In genomic region chr22:46744581-46744980, GRCh38 we compare ENCODE assay signal across 22 cellular contexts. TPM values are rescaled to one million over a fixed set of nuclear protein-coding genes. Genes with fewer than 3 reads are reported as not detected.
DNase-seq lines count a peak whose midpoint lies in the region; ATAC-seq, FAIRE-seq and TF ChIP-seq lines count a peak whose summit lies in the region.
"Had no signal": no experiment of that assay in that cellular context is flagged by ENCODE, and none has a peak within 500 bp of the region (broad histone marks: within the 10 kb centered on the region; RNA-seq: fewer than 3 reads in every experiment).

No MANE protein-coding gene starts in this region.

- H3K27me3 ChIP-seq in H9 (ENCODE audit: insufficient read depth, low read length) (no peaks in the 10 kb centered on the region), Panc1 (ENCODE audit: control insufficient read depth, insufficient read depth, low read length) (no peaks in the 10 kb centered on the region), HepG2 (ENCODE audit: control insufficient read depth in 1 of 2, insufficient read depth in 2 of 2, low read length in 2 of 2) (peaks cover 3 to 25% of the 10 kb centered on the region in 2 experiments; a peak in 3 of 5 replicates), small intestine (ENCODE audit: control insufficient read depth in 2 of 2, insufficient read depth in 2 of 2, low read length in 2 of 2) (no peaks in the 10 kb centered on the region)
- H3K27me3 ChIP-seq: BE2C had no signal

- TF ChIP-seq EP300 in HepG2 (IDR thresholded peaks at IDR 0.05; ENCODE audit: low read depth in 2 of 2, low read length in 2 of 2) (peak in 1 of 2 experiments; percentile 30; a peak in 1 of 4 replicates), HepG2 (CRISPR knock-in tag; IDR thresholded peaks at IDR 0.05; ENCODE audit: borderline replicate concordance) (no peak)

- BruUV-seq in Panc1 (replicated peaks; lab: Mats Ljungman, UMichigan): no TSS peak
- no TSS peak for BruUV-seq in HepG2 (replicated peaks; lab: Mats Ljungman, UMichigan)

- H3K79me2 ChIP-seq in H9 (ENCODE audit: insufficient read depth, low read length): no peaks in the 10 kb centered on the region
- no peaks in the 10 kb centered on the region for H3K79me2 ChIP-seq in HepG2 (ENCODE audit: insufficient read depth, low read length)

- H2BK15ac ChIP-seq in H9 (ENCODE audit: low read depth, low read length): no peak overlapping the region

- H4K8ac ChIP-seq in H9 (replicated peaks; ENCODE audit: insufficient read length, low read depth, low read length): no peak overlapping the region

- no peaks in the 10 kb centered on the region for H4K20me1 ChIP-seq in H9 (ENCODE audit: control insufficient read depth, insufficient read depth, insufficient read length)
- no peaks in the 10 kb centered on the region for H4K20me1 ChIP-seq in HepG2 (ENCODE audit: insufficient read depth, low read length)

- H3K9me3 Mint-ChIP-seq in H9: peaks cover 3 to 8% of the 10 kb centered on the region in 2 experiments; a peak in 3 of 5 replicates
- H3K9me3 Mint-ChIP-seq: CD4-positive, alpha-beta memory T cell; HFFc6; T-cell had no signal

- no peak overlapping the region for H3T11ph ChIP-seq in H9 (ENCODE audit: low read length)

- ATAC-seq in Panc1: no peak
- ATAC-seq in HepG2: peak; percentile 78
- no peak for ATAC-seq in GM21390 (IDR thresholded peaks at IDR 0.05; ENCODE audit: unreplicated experiment)
- ATAC-seq in GM19467 (IDR thresholded peaks at IDR 0.05; ENCODE audit: unreplicated experiment): no peak
- ATAC-seq in HG03520 (IDR thresholded peaks at IDR 0.05; ENCODE audit: unreplicated experiment): no peak
- ATAC-seq: T-cell had no signal

- H2BK120ac ChIP-seq in H9 (ENCODE audit: low read depth, low read length, poor library complexity, severe bottlenecking): no peak overlapping the region

- no peak overlapping the region for H3K4me2 ChIP-seq in H9 (ENCODE audit: insufficient read depth, insufficient read length, low read length)
- peak overlapping the region; percentile 46; the same call in 1 of the 2 replicates for H3K4me2 ChIP-seq in HepG2 (ENCODE audit: low read depth, low read length)
- H3K4me2 ChIP-seq: PC-9 had no signal

- no peak overlapping the region for H2BK20ac ChIP-seq in H9 (ENCODE audit: low read depth, low read length, poor library complexity, severe bottlenecking)

- no peak overlapping the region for H3K23ac ChIP-seq in H9 (ENCODE audit: insufficient read length, low read depth, low read length)

- H3K27me3 Mint-ChIP-seq in H9 (ENCODE audit: low read depth): peaks cover 41% of the 10 kb centered on the region
- H3K27me3 Mint-ChIP-seq: CD4-positive, alpha-beta memory T cell; T-cell had no signal

- H3K4me3 ChIP-seq in Panc1 (ENCODE audit: low read depth in 2 of 2, low read length in 2 of 2) (no peak overlapping the region), HepG2 (replicated peaks in 1 of 3; ENCODE audit: insufficient read depth in 1 of 3, low read depth in 2 of 3, low read length in 3 of 3) (no peak overlapping the region; a peak in 1 of 6 replicates), small intestine (ENCODE audit: low read depth in 1 of 2, low read length in 2 of 2) (no peak overlapping the region)
- H3K4me3 ChIP-seq: PC-9, SK-N-MC had no signal

- no peak overlapping the region for H3K4me3 Mint-ChIP-seq in H9
- H3K4me3 Mint-ChIP-seq: CD4-positive, alpha-beta memory T cell; HFFc6; T-cell had no signal

- no peak overlapping the region for H2BK12ac ChIP-seq in H9 (ENCODE audit: insufficient read length, low read depth, low read length)

- H3K4ac ChIP-seq in H9 (ENCODE audit: low read depth, low read length): no peak overlapping the region

- FAIRE-seq in HepG2 (lab: Jason Lieb, UNC): peak; percentile 75
- no peak for FAIRE-seq in small intestine (lab: Jason Lieb, UNC)
- FAIRE-seq: HTR-8/SVneo had no signal

- peak overlapping the region; percentile 33 for H3K18ac ChIP-seq in H9 (ENCODE audit: insufficient read length, low read depth, low read length)

- POLR2A ChIA-PET in Panc1 (lab: Charles Lee) (no interaction called here), HepG2 (lab: Yijun Ruan, JAX) (interaction anchor here (2.0 kb wide), 1 partner anchor 18 kb away, joined by 10 read pairs; the partner anchor contains the start of gene TBC1D22A)

- TF ChIP-seq POLR2A in HepG2 (IDR thresholded peaks at IDR 0.05; ENCODE audit: insufficient read depth in 1 of 2, low read depth in 2 of 2, low read length in 2 of 2): no peak

- no peak overlapping the region for H3K14ac ChIP-seq in H9 (ENCODE audit: insufficient read depth, low read length)

- H2AFZ ChIP-seq in H9 (ENCODE audit: low read length): no peak overlapping the region
- H2AFZ ChIP-seq in HepG2 (ENCODE audit: low read length): no peak overlapping the region
- H2AFZ ChIP-seq: PC-9 had no signal

- no peak overlapping the region for H4K5ac ChIP-seq in H9 (ENCODE audit: insufficient read length, low read depth, low read length)

- DNase-seq in H9 (no peak), Panc1 (ENCODE audit: low read depth, low spot score) (no peak), HepG2 (ENCODE audit: low spot score) (peak; percentile 81), small intestine (peak; percentile 96), GM13976 (ENCODE audit: low spot score) (no peak)
- DNase-seq: BE2C; CD4-positive, alpha-beta memory T cell; DMS79 treated with DMSO at 0.1 percent for 48 hours; HFFc6; KBM-7; NCI-H1436; NCI-H2081; NCI-H510A; NCI-H82; PC-9; T-cell had no signal

- no peak overlapping the region for H3K9ac ChIP-seq in H9 (ENCODE audit: extremely low read depth, insufficient read length, low read length)
- peak overlapping the region; percentile 7; the same call in 1 of the 2 replicates for H3K9ac ChIP-seq in HepG2 (ENCODE audit: insufficient read depth, low read depth, low read length)

- H3K9me3 ChIP-seq in H9 (ENCODE audit: control insufficient read depth, low read depth, low read length): no peaks in the 10 kb centered on the region
- H3K9me3 ChIP-seq in Panc1 (ENCODE audit: control insufficient read depth, insufficient read depth, low read depth, low read length): no peaks in the 10 kb centered on the region
- H3K9me3 ChIP-seq in HepG2 (ENCODE audit: low read length): no peaks in the 10 kb centered on the region
- no peaks in the 10 kb centered on the region for H3K9me3 ChIP-seq in small intestine (ENCODE audit: control insufficient read depth, low read depth)
- H3K9me3 ChIP-seq: BE2C had no signal

- H2BK5ac ChIP-seq in H9 (ENCODE audit: insufficient read length, low read length): no peak overlapping the region

- TF ChIP-seq CTCF in H9 (conservative IDR thresholded peaks at IDR 0.05) (no peak), Panc1 (IDR thresholded peaks at IDR 0.05) (no peak), HepG2 (CRISPR knock-in tag; IDR thresholded peaks at IDR 0.05) (peak; percentile 41; the same call in 1 of the 2 replicates), GM13976 (IDR thresholded peaks at IDR 0.05; ENCODE audit: borderline replicate concordance, control extremely low read depth, extremely low read depth, insufficient read depth, missing control alignments) (no peak)

- H3K4me1 Mint-ChIP-seq in H9: peaks cover 2 to 3% of the 10 kb centered on the region in 2 experiments; a peak in 1 of 4 replicates

- H3K79me1 ChIP-seq in H9 (ENCODE audit: insufficient read depth, low read depth, low read length, poor library complexity, severe bottlenecking): no peaks in the 10 kb centered on the region

- in situ Hi-C loops in Panc1 (cut with HindIII; ENCODE audit: low pct_unique_long_range_greater_than_20kb, low sequenced_read_pairs): no loop called here
- in situ Hi-C loops in HepG2 (cut with HindIII; ENCODE audit: extremely low pct_ligation_motif_present, low pct_unique_long_range_greater_than_20kb): no loop called here
- in situ Hi-C loops in GM13976 (cut with MboI; ENCODE audit: low sequenced_read_pairs, unreplicated experiment): no loop called here

- H3K27ac ChIP-seq in H9 (ENCODE audit: insufficient read length, low read depth, low read length) (no peak overlapping the region), Panc1 (ENCODE audit: low read length) (peak overlapping the region; percentile 51; the same call in 1 of the 2 replicates), HepG2 (ENCODE audit: extremely low read length, insufficient read depth, low read length) (no peak overlapping the region), small intestine (ENCODE audit: low read depth in 1 of 2, low read length in 1 of 2) (peak overlapping the region; percentile 45 to 84)
- H3K27ac ChIP-seq: HL-60, PC-9, SK-N-MC had no signal

- H3K4me1 ChIP-seq in H9 (ENCODE audit: insufficient read depth, low read length) (no peaks in the 10 kb centered on the region), Panc1 (ENCODE audit: control insufficient read depth, insufficient read depth, low read length) (peaks cover 23% of the 10 kb centered on the region), HepG2 (ENCODE audit: insufficient read depth, low read length) (peaks cover 80% of the 10 kb centered on the region), small intestine (ENCODE audit: control insufficient read depth in 2 of 2, insufficient read depth in 1 of 2, low read depth in 1 of 2, low read length in 1 of 2) (peaks cover 2 to 8% of the 10 kb centered on the region in 2 donors)
- H3K4me1 ChIP-seq: BE2C had no signal

- intact Hi-C loops in Panc1 (cut with micrococcal nuclease; ENCODE audit: unreplicated experiment) (no loop called here), HepG2 (cut with micrococcal nuclease; ENCODE audit: unreplicated experiment) (loop anchor here (1.0 kb wide), 1 partner anchor 15 kb away; no protein-coding TSS in a partner anchor)

- H4K91ac ChIP-seq in H9 (ENCODE audit: insufficient read length, low read depth, low read length): no peak overlapping the region

- TF ChIP-seq RAD21 in HepG2 (CRISPR knock-in tag; IDR thresholded peaks at IDR 0.05): no peak

- WGBS in H9 (ENCODE audit: extremely low coverage, insufficient read length, low lambda C conversion rate): no CpG with 5 or more reads among the region's 6 CpGs
- WGBS in HepG2 (ENCODE audit: low lambda C conversion rate): 11% methylated on average over 6 of the region's 6 CpGs
- 51 to 79% (median 69%) methylated on average over 6 of the region's 6 CpGs for WGBS in small intestine, 3 donors

- H2AK5ac ChIP-seq in H9 (ENCODE audit: insufficient read length, low read length): no peak overlapping the region

- no peak overlapping the region for H3K27ac Mint-ChIP-seq in H9
- H3K27ac Mint-ChIP-seq: HFFc6, T-cell had no signal

- no peaks in the 10 kb centered on the region for H3K36me3 Mint-ChIP-seq in H9 (ENCODE audit: insufficient read depth in 1 of 3, low read depth in 3 of 3)
- H3K36me3 Mint-ChIP-seq: CD4-positive, alpha-beta memory T cell; T-cell had no signal

- no peak overlapping the region for H3K56ac ChIP-seq in H9 (ENCODE audit: insufficient read length, low read depth, low read length)

- CTCF ChIA-PET in Panc1 (lab: Charles Lee): no interaction called here
- CTCF ChIA-PET in HepG2 (lab: Yijun Ruan, JAX; ENCODE audit: low intra/inter-chr PET ratio, low total read pairs): no interaction called here

- H3K23me2 ChIP-seq in H9 (ENCODE audit: insufficient read length, low read depth, low read length, poor library complexity, severe bottlenecking): no peaks in the 10 kb centered on the region

- H3K36me3 ChIP-seq in Panc1 (ENCODE audit: control insufficient read depth, insufficient read depth, low read length) (no peaks in the 10 kb centered on the region), HepG2 (replicated peaks in 1 of 2; ENCODE audit: control insufficient read depth in 1 of 2, insufficient read depth in 2 of 2, low read length in 2 of 2) (no peaks in the 10 kb centered on the region), small intestine (ENCODE audit: control insufficient read depth in 2 of 2, insufficient read depth in 2 of 2, low read length in 2 of 2) (no peaks in the 10 kb centered on the region)
- H3K36me3 ChIP-seq: BE2C had no signal

RNA-seq across cellular contexts. Expression of gene CERK, which starts 6.5 kb away (rescaled TPM):
- total RNA-seq in H9 (2021) (46.3 and 47.1 TPM in 2 replicates), Panc1 (2021; ENCODE audit: unreplicated experiment) (30.9 TPM), HepG2 (2016; rRNA removed; fragmentation: Illumina TruSeq; extraction: Trizol) (40.3 and 41.8 TPM in 2 replicates)
- 24.0 TPM for polyA plus RNA-seq in Panc1 (2012; ENCODE audit: insufficient read length)
- 33.8 and 34.8 TPM in 2 replicates for total RNA-seq in HepG2 (2016; cell fraction: cytosol; rRNA removed; fragmentation: Illumina TruSeq; extraction: Trizol; ENCODE audit: low read depth)
- 36.2 and 38.6 TPM in 2 replicates for total RNA-seq in HepG2 (2016; cell fraction: insoluble cytoplasmic fraction; rRNA removed; fragmentation: Illumina TruSeq; extraction: Trizol)
- 63.0 and 65.4 TPM in 2 replicates for total RNA-seq in HepG2 (2016; cell fraction: membrane; rRNA removed; fragmentation: Illumina TruSeq; extraction: Trizol)
- 26.0 and 34.7 TPM in 2 replicates for total RNA-seq in HepG2 (2016; cell fraction: nucleus; rRNA removed; fragmentation: Illumina TruSeq; extraction: Trizol)
- polyA plus RNA-seq in HepG2 (2011; rRNA removed) (41.9 and 49.5 TPM in 2 replicates), small intestine (10 to 100 TPM; 43.7 to 59.7 (median 59.7) TPM)
- polyA plus RNA-seq in HepG2 (2011; cell fraction: cytosol; rRNA removed): 38.6 and 42.2 TPM in 2 replicates
- 42.7 and 45.1 TPM in 2 replicates for polyA plus RNA-seq in HepG2 (2011; cell fraction: nucleus; rRNA removed)
- polyA plus RNA-seq in HepG2 (2012): 38.6 and 44.4 TPM in 2 replicates
- polyA plus RNA-seq in HepG2 (2016; cell fraction: cytosol; fragmentation: Illumina TruSeq; extraction: Trizol; ENCODE audit: low read depth): 31.4 and 34.6 TPM in 2 replicates
- 32.4 and 37.2 TPM in 2 replicates for polyA plus RNA-seq in HepG2 (2016; cell fraction: insoluble cytoplasmic fraction; fragmentation: Illumina TruSeq; extraction: Trizol; ENCODE audit: low read depth)
- 47.9 and 48.5 TPM in 2 replicates for polyA plus RNA-seq in HepG2 (2016; cell fraction: membrane; fragmentation: Illumina TruSeq; extraction: Trizol; ENCODE audit: low read depth)
- 42.2 and 46.3 TPM in 2 replicates for polyA plus RNA-seq in HepG2 (2016; cell fraction: nucleus; fragmentation: Illumina TruSeq; extraction: Trizol; ENCODE audit: insufficient read depth, low read depth)
- polyA minus RNA-seq in HepG2 (2011; rRNA and poly(A)+ RNA removed; ENCODE audit: low replicate concordance): 29.1 and 59.9 TPM in 2 replicates
- polyA minus RNA-seq in HepG2 (2011; cell fraction: cytosol; rRNA and poly(A)+ RNA removed): 26.6 and 33.8 TPM in 2 replicates
- 39.4 and 41.5 TPM in 2 replicates for polyA minus RNA-seq in HepG2 (2011; cell fraction: nucleus; rRNA and poly(A)+ RNA removed)

RNA-seq across cellular contexts. Expression of gene TBC1D22A, which starts 17.9 kb away (rescaled TPM):
- total RNA-seq in H9 (2021) (19.3 and 20.8 TPM in 2 replicates), Panc1 (2021; ENCODE audit: unreplicated experiment) (28.7 TPM), HepG2 (2016; rRNA removed; fragmentation: Illumina TruSeq; extraction: Trizol) (17.3 and 17.6 TPM in 2 replicates)
- polyA plus RNA-seq in Panc1 (2012; ENCODE audit: insufficient read length): 35.6 TPM
- 13.6 and 13.8 TPM in 2 replicates for total RNA-seq in HepG2 (2016; cell fraction: cytosol; rRNA removed; fragmentation: Illumina TruSeq; extraction: Trizol; ENCODE audit: low read depth)
- total RNA-seq in HepG2 (2016; cell fraction: insoluble cytoplasmic fraction; rRNA removed; fragmentation: Illumina TruSeq; extraction: Trizol): 14.5 and 18.0 TPM in 2 replicates
- 15.2 and 19.7 TPM in 2 replicates for total RNA-seq in HepG2 (2016; cell fraction: membrane; rRNA removed; fragmentation: Illumina TruSeq; extraction: Trizol)
- 11.0 and 13.2 TPM in 2 replicates for total RNA-seq in HepG2 (2016; cell fraction: nucleus; rRNA removed; fragmentation: Illumina TruSeq; extraction: Trizol)
- polyA plus RNA-seq in HepG2 (2011; rRNA removed) (17.5 and 18.0 TPM in 2 replicates), small intestine (10 to 100 TPM; 17.7 to 23.0 (median 18.9) TPM)
- 16.4 and 18.2 TPM in 2 replicates for polyA plus RNA-seq in HepG2 (2011; cell fraction: cytosol; rRNA removed)
- polyA plus RNA-seq in HepG2 (2011; cell fraction: nucleus; rRNA removed): 14.2 and 18.7 TPM in 2 replicates
- 12.4 and 15.2 TPM in 2 replicates for polyA plus RNA-seq in HepG2 (2012)
- 7.7 and 9.5 TPM in 2 replicates for polyA plus RNA-seq in HepG2 (2016; cell fraction: cytosol; fragmentation: Illumina TruSeq; extraction: Trizol; ENCODE audit: low read depth)
- 17.3 and 21.6 TPM in 2 replicates for polyA plus RNA-seq in HepG2 (2016; cell fraction: insoluble cytoplasmic fraction; fragmentation: Illumina TruSeq; extraction: Trizol; ENCODE audit: low read depth)
- 14.3 and 16.8 TPM in 2 replicates for polyA plus RNA-seq in HepG2 (2016; cell fraction: membrane; fragmentation: Illumina TruSeq; extraction: Trizol; ENCODE audit: low read depth)
- polyA plus RNA-seq in HepG2 (2016; cell fraction: nucleus; fragmentation: Illumina TruSeq; extraction: Trizol; ENCODE audit: insufficient read depth, low read depth): 13.4 and 13.5 TPM in 2 replicates
- polyA minus RNA-seq in HepG2 (2011; rRNA and poly(A)+ RNA removed; ENCODE audit: low replicate concordance): 14.2 and 23.5 TPM in 2 replicates
- polyA minus RNA-seq in HepG2 (2011; cell fraction: cytosol; rRNA and poly(A)+ RNA removed): 11.9 and 12.0 TPM in 2 replicates
- polyA minus RNA-seq in HepG2 (2011; cell fraction: nucleus; rRNA and poly(A)+ RNA removed): 21.5 and 22.0 TPM in 2 replicates

Comparison
In these comparisons a context has a peak if more than half of its experiments do, and no peak if none do; other contexts are left out.
1. DNase-seq: peak in HepG2 (single experiment) and small intestine (single experiment); none in H9 (single experiment), Panc1 (single experiment) and GM13976 (single experiment).
2. H3K27ac ChIP-seq: peak in Panc1 (single experiment) and small intestine (2 of 2); none in H9 (single experiment) and HepG2 (single experiment).